In genomic region chr3:142964150-142964498, GRCh38 we compare ENCODE assay signal across 8 cellular contexts. TPM values are rescaled to one million over a fixed set of nuclear protein-coding genes. Genes with fewer than 3 reads are reported as not detected.
DNase-seq lines count a peak whose midpoint lies in the region; ATAC-seq and TF ChIP-seq lines count a peak whose summit lies in the region.

No MANE protein-coding gene starts in this region.

- H2AK5ac ChIP-seq in H9 (ENCODE audit: insufficient read length, low read length) = no peak overlapping the region

- no peak overlapping the region for H4K91ac ChIP-seq in H9 (ENCODE audit: insufficient read length, low read depth, low read length)

- no peaks in the 10 kb centered on the region for H3K79me1 ChIP-seq in H9 (ENCODE audit: insufficient read depth, low read depth, low read length, poor library complexity, severe bottlenecking)

- H3K27me3 ChIP-seq in H9 (ENCODE audit: insufficient read depth, low read length) = peaks cover 7% of the 10 kb centered on the region; the same call in 1 of the 2 replicates
- H3K27me3 ChIP-seq in right atrium auricular region = no peaks in the 10 kb centered on the region
- peaks cover 11 to 13% (median 13%) of the 10 kb centered on the region in 3 donors for H3K27me3 ChIP-seq in skeletal muscle tissue (ENCODE audit: control insufficient read depth in 3 of 3, insufficient read depth in 3 of 3, low read length in 3 of 3)

- H3K4me1 Mint-ChIP-seq in H9 (peaks cover 21 to 22% of the 10 kb centered on the region in 2 experiments), activated B cell treated with CpG ODN at 0.5 μM for 24 hours (peaks cover 13% of the 10 kb centered on the region)

- no peak overlapping the region for H4K8ac ChIP-seq in H9 (replicated peaks; ENCODE audit: insufficient read length, low read depth, low read length)

- peak; percentile 66 for DNase-seq in H9
- DNase-seq in activated B cell treated with CpG ODN at 0.5 μM for 24 hours = no peak
- DNase-seq in right atrium auricular region (ENCODE audit: low spot score) = no peak
- no peak for DNase-seq in GF-D8 (lab: John Stamatoyannopoulos, UW)
- DNase-seq in occipital lobe (lab: John Stamatoyannopoulos, UW) = no peak
- DNase-seq in GM20000 (ENCODE audit: low spot score) = no peak

- H3K56ac ChIP-seq in H9 (ENCODE audit: insufficient read length, low read depth, low read length) = no peak overlapping the region

- H3K14ac ChIP-seq in H9 (ENCODE audit: insufficient read depth, low read length) = peak overlapping the region; percentile 36; the same call in 1 of the 2 replicates

- H3K9me3 Mint-ChIP-seq in H9 (peaks cover 2 to 6% of the 10 kb centered on the region in 2 experiments; a peak in 2 of 5 replicates), activated B cell treated with CpG ODN at 0.5 μM for 24 hours (no peaks in the 10 kb centered on the region)

- H3K4me3 Mint-ChIP-seq in H9 = peak overlapping the region; percentile 83 to 95
- H3K4me3 Mint-ChIP-seq in activated B cell treated with CpG ODN at 0.5 μM for 24 hours = peak overlapping the region; percentile 73

- H4K20me1 ChIP-seq in H9 (ENCODE audit: control insufficient read depth, insufficient read depth, insufficient read length) = no peaks in the 10 kb centered on the region

- H3K18ac ChIP-seq in H9 (ENCODE audit: insufficient read length, low read depth, low read length) = no peak overlapping the region

- H3K27ac Mint-ChIP-seq in H9 (peak overlapping the region in 1 of 3 experiments; percentile 97; a peak in 2 of 7 replicates), activated B cell treated with CpG ODN at 0.5 μM for 24 hours (no peak overlapping the region)

- peak overlapping the region; percentile 65 to 70 for H3K4me3 ChIP-seq in right atrium auricular region
- peak overlapping the region; percentile 31 to 63 (median 56) for H3K4me3 ChIP-seq in skeletal muscle tissue (ENCODE audit: low read length in 3 of 3)

- no peak for ATAC-seq in activated B cell treated with CpG ODN at 0.5 μM for 24 hours (ENCODE audit: low read depth)
- ATAC-seq in HG03439 (IDR thresholded peaks at IDR 0.05; ENCODE audit: unreplicated experiment) = no peak

- H3K23ac ChIP-seq in H9 (ENCODE audit: insufficient read length, low read depth, low read length) = no peak overlapping the region

- peaks cover 4% of the 10 kb centered on the region for H3K23me2 ChIP-seq in H9 (ENCODE audit: insufficient read length, low read depth, low read length, poor library complexity, severe bottlenecking)

- H2BK15ac ChIP-seq in H9 (ENCODE audit: low read depth, low read length) = no peak overlapping the region

- WGBS in H9 (ENCODE audit: extremely low coverage, insufficient read length, low lambda C conversion rate) = no CpG with 5 or more reads among the region's 24 CpGs

- no peak overlapping the region for H2BK120ac ChIP-seq in H9 (ENCODE audit: low read depth, low read length, poor library complexity, severe bottlenecking)

- H3K27me3 Mint-ChIP-seq in H9 (ENCODE audit: low read depth) (peaks cover 60% of the 10 kb centered on the region), activated B cell treated with CpG ODN at 0.5 μM for 24 hours (peaks cover 42% of the 10 kb centered on the region)

- H3K27ac ChIP-seq in H9 (ENCODE audit: insufficient read length, low read depth, low read length) = no peak overlapping the region
- peak overlapping the region; percentile 85 to 93 for H3K27ac ChIP-seq in right atrium auricular region
- H3K27ac ChIP-seq in skeletal muscle tissue (ENCODE audit: low read depth, low read length) = no peak overlapping the region

- no peaks in the 10 kb centered on the region for H3K4me1 ChIP-seq in H9 (ENCODE audit: insufficient read depth, low read length)
- peaks cover 0 to 20% of the 10 kb centered on the region in 2 donors for H3K4me1 ChIP-seq in right atrium auricular region
- H3K4me1 ChIP-seq in skeletal muscle tissue (ENCODE audit: control insufficient read depth in 3 of 3, insufficient read depth in 3 of 3, low read length in 3 of 3) = peaks cover 3 to 6% (median 6%) of the 10 kb centered on the region in 3 donors

- no peak overlapping the region for H2BK12ac ChIP-seq in H9 (ENCODE audit: insufficient read length, low read depth, low read length)

- H3K36me3 ChIP-seq in right atrium auricular region (no peaks in the 10 kb centered on the region), skeletal muscle tissue (ENCODE audit: control insufficient read depth in 3 of 3, insufficient read depth in 3 of 3, low read length in 3 of 3) (no peaks in the 10 kb centered on the region)

- H2AFZ ChIP-seq in H9 (ENCODE audit: low read length) = peak overlapping the region; percentile 32

- TF ChIP-seq CTCF in H9 (conservative IDR thresholded peaks at IDR 0.05) = no peak
- no peak for TF ChIP-seq CTCF in activated B cell treated with CpG ODN at 0.5 μM for 24 hours (IDR thresholded peaks at IDR 0.05)
- no peak for TF ChIP-seq CTCF in right atrium auricular region (IDR thresholded peaks at IDR 0.05)
- TF ChIP-seq CTCF in GM20000 (IDR thresholded peaks at IDR 0.05; ENCODE audit: extremely low read depth, missing control alignments) = no peak

- intact Hi-C loops in activated B cell treated with CpG ODN at 0.5 μM for 24 hours (cut with micrococcal nuclease) = no loop called here

- H3K4me2 ChIP-seq in H9 (ENCODE audit: insufficient read depth, insufficient read length, low read length) = peak overlapping the region; percentile 44

- H2BK5ac ChIP-seq in H9 (ENCODE audit: insufficient read length, low read length) = no peak overlapping the region

- H4K5ac ChIP-seq in H9 (ENCODE audit: insufficient read length, low read depth, low read length) = no peak overlapping the region

- H3K9me3 ChIP-seq in H9 (ENCODE audit: control insufficient read depth, low read depth, low read length) (no peaks in the 10 kb centered on the region), right atrium auricular region (no peaks in the 10 kb centered on the region), skeletal muscle tissue (ENCODE audit: control insufficient read depth in 3 of 3, low read length in 3 of 3) (no peaks in the 10 kb centered on the region)

- H3K36me3 Mint-ChIP-seq in H9 (ENCODE audit: insufficient read depth in 1 of 3, low read depth in 3 of 3) (peaks cover 2 to 8% (median 7%) of the 10 kb centered on the region in 3 experiments; a peak in 5 of 7 replicates), activated B cell treated with CpG ODN at 0.5 μM for 24 hours (ENCODE audit: low read depth) (no peaks in the 10 kb centered on the region)

- CTCF ChIA-PET in activated B cell treated with CpG ODN at 0.5 μM for 24 hours (lab: Charles Lee) = no interaction called here

- H3K4ac ChIP-seq in H9 (ENCODE audit: low read depth, low read length) = no peak overlapping the region

- H3K9ac ChIP-seq in H9 (ENCODE audit: extremely low read depth, insufficient read length, low read length) (no peak overlapping the region), skeletal muscle tissue (ENCODE audit: low read depth in 1 of 3, low read length in 3 of 3) (peak overlapping the region in 1 of 3 donors; percentile 82)

- POLR2A ChIA-PET in activated B cell treated with CpG ODN at 0.5 μM for 24 hours (lab: Charles Lee) = interaction anchor here (0.6 kb wide), 1 partner anchor 358 kb away, joined by 3 read pairs; no protein-coding TSS in a partner anchor

- H3K79me2 ChIP-seq in H9 (ENCODE audit: insufficient read depth, low read length) = no peaks in the 10 kb centered on the region

- no peak overlapping the region for H3T11ph ChIP-seq in H9 (ENCODE audit: low read length)

- no peak overlapping the region for H2BK20ac ChIP-seq in H9 (ENCODE audit: low read depth, low read length, poor library complexity, severe bottlenecking)

RNA-seq across cellular contexts. Expression of gene PAQR9, which starts 0.7 kb away (rescaled TPM):
- total RNA-seq in H9 (2021) (2.3 and 3.2 TPM in 2 replicates), activated B cell treated with CpG ODN at 0.5 μM for 24 hours (not detected in 2 replicates), right atrium auricular region (10 to 100 TPM in 1 of 2 donors, 1 to 10 TPM in 1; 5.7 to 23.0 TPM), skeletal muscle tissue (under 0.01 TPM), occipital lobe (0.94 TPM)

RNA-seq across cellular contexts. Expression of gene U2SURP, which starts 37.2 kb away (rescaled TPM):
- 164 and 168 TPM in 2 replicates for total RNA-seq in H9 (2021)
- total RNA-seq in activated B cell treated with CpG ODN at 0.5 μM for 24 hours = 117 and 131 TPM in 2 replicates
- 10 to 100 TPM; 26.3 to 33.7 TPM for total RNA-seq in right atrium auricular region
- 47.5 TPM for total RNA-seq in skeletal muscle tissue
- 160 TPM for total RNA-seq in occipital lobe

Comparison
In these comparisons a context has a peak if more than half of its experiments do, and no peak if none do; other contexts are left out.
1. H3K27ac ChIP-seq: peak in right atrium auricular region (2 of 2); none in H9 (single experiment) and skeletal muscle tissue (single experiment).